14 cellular contexts compared by ENCODE assay signal in the genomic region with DNA sequence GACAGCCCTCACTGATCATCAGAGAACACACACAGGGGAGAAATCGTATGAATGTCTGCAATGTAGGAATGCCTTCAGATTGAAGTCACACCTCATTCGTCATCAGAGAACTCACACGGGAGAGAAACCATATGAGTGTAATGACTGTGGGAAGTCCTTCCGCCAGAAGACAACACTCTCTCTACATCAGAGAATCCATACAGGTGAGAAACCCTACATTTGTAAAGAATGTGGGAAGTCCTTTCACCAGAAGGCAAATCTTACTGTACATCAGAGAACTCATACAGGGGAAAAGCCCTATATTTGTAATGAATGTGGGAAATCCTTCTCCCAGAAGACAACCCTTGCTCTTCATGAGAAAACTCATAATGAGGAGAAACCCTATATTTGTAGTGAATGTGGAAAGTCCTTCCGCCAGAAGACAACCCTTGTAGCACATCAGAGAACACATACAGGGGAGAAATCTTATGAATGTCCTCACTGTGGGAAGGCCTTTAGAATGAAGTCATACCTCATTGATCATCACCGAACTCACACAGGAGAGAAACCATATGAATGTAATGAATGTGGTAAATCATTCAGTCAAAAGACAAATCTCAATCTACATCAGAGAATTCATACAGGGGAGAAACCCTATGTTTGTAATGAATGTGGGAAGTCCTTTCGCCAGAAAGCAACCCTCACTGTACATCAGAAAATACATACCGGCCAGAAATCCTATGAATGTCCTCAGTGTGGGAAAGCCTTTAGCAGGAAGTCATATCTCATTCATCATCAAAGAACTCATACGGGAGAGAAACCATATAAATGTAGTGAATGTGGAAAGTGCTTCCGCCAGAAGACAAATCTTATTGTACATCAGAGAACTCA. TPM values are rescaled to one million over a fixed set of nuclear protein-coding genes. Genes with fewer than 3 reads are reported as not detected.
DNase-seq lines count a peak whose midpoint lies in the region; ATAC-seq, FAIRE-seq and TF ChIP-seq lines count a peak whose summit lies in the region.
"Had no signal": no experiment of that assay in that cellular context is flagged by ENCODE, and none has a peak within 500 bp of the region (broad histone marks: within the 10 kb centered on the region; RNA-seq: fewer than 3 reads in every experiment).

No MANE protein-coding gene starts in this region.

- H3K4me3 ChIP-seq in A673 (ENCODE audit: low read depth, low read length, poor library complexity, severe bottlenecking) (no peak overlapping the region), astrocyte (ENCODE audit: insufficient read depth, low read depth, low read length) (no peak overlapping the region)

- H3K9me3 ChIP-seq in A673 (ENCODE audit: low read depth, low read length, poor library complexity, severe bottlenecking) (peaks cover 67% of the 10 kb centered on the region), astrocyte (ENCODE audit: insufficient read depth, low read depth, low read length) (peaks cover 55% of the 10 kb centered on the region)

- H4K20me1 ChIP-seq in astrocyte (ENCODE audit: insufficient read depth, low read length): no peaks in the 10 kb centered on the region

- no peaks in the 10 kb centered on the region for H3K27me3 Mint-ChIP-seq in astrocyte (ENCODE audit: low read depth, unreplicated experiment)
- H3K27me3 Mint-ChIP-seq: activated B cell treated with CpG ODN at 0.5 μM for 24 hours had no signal

- H2AFZ ChIP-seq in astrocyte (ENCODE audit: low read depth, low read length): no peak overlapping the region

- peaks cover 76% of the 10 kb centered on the region for H3K36me3 Mint-ChIP-seq in astrocyte (ENCODE audit: low read depth, unreplicated experiment)

- FAIRE-seq in astrocyte (lab: Jason Lieb, UNC): peak; percentile 39

- no peak overlapping the region for H3K27ac ChIP-seq in A673 (ENCODE audit: low read depth, low read length, poor library complexity, severe bottlenecking)
- H3K27ac ChIP-seq in astrocyte (ENCODE audit: low read depth, low read length): no peak overlapping the region
- H3K27ac ChIP-seq in caudate nucleus (ENCODE audit: low read depth, low read length): no peak overlapping the region
- H3K27ac ChIP-seq: ascending aorta, KMS-11 had no signal

- no peaks in the 10 kb centered on the region for H3K79me2 ChIP-seq in astrocyte (ENCODE audit: insufficient read depth, low read length)

- no peaks in the 10 kb centered on the region for H3K4me1 Mint-ChIP-seq in astrocyte (ENCODE audit: low read depth, unreplicated experiment)
- H3K4me1 Mint-ChIP-seq: activated B cell treated with CpG ODN at 0.5 μM for 24 hours had no signal

- POLR2A ChIA-PET in A673 (lab: Charles Lee; ENCODE audit: low non-redundant PET): interaction anchor here (0.6 kb wide), 1 partner anchor 21 kb away, joined by 5 read pairs; no protein-coding TSS in a partner anchor

- TF ChIP-seq CTCF in A673 (conservative IDR thresholded peaks at IDR 0.05; ENCODE audit: low read depth, low read length) (no peak), astrocyte (IDR thresholded peaks at IDR 0.05; ENCODE audit: insufficient read depth, low read depth, low read length) (no peak)

- peaks cover 52% of the 10 kb centered on the region for H3K36me3 ChIP-seq in A673 (ENCODE audit: insufficient read depth, low read length, poor library complexity, severe bottlenecking)
- peaks cover 36% of the 10 kb centered on the region for H3K36me3 ChIP-seq in astrocyte (ENCODE audit: insufficient read depth, low read length)

- H3K9me3 Mint-ChIP-seq in astrocyte (ENCODE audit: unreplicated experiment): peaks cover 74% of the 10 kb centered on the region

- H3K4me2 ChIP-seq in astrocyte (ENCODE audit: low read length): no peak overlapping the region
- H3K4me2 ChIP-seq: KMS-11, SK-N-SH had no signal

- ATAC-seq in GM21786 (IDR thresholded peaks at IDR 0.05; ENCODE audit: unreplicated experiment): no peak

- BruUV-seq in A673 (replicated peaks; lab: Mats Ljungman, UMichigan): TSS peak; percentile 24

- no peak overlapping the region for H3K4me3 Mint-ChIP-seq in astrocyte (ENCODE audit: unreplicated experiment)
- H3K4me3 Mint-ChIP-seq: activated B cell treated with CpG ODN at 0.5 μM for 24 hours had no signal

- intact Hi-C loops in A673 (cut with micrococcal nuclease; ENCODE audit: unreplicated experiment): no loop called here

- no peak for DNase-seq in A673 (ENCODE audit: low spot score)
- DNase-seq in ELR (ENCODE audit: low read depth): peak; percentile 8
- DNase-seq in astrocyte (ENCODE audit: low read depth): peak; percentile 10
- peak; percentile 12 for DNase-seq in foreskin melanocyte
- DNase-seq in NCI-H446 (lab: John Stamatoyannopoulos, UW): no peak
- no peak for DNase-seq in NCI-H1048 (lab: John Stamatoyannopoulos, UW)
- no peak for DNase-seq in caudate nucleus (lab: John Stamatoyannopoulos, UW)
- DNase-seq: activated B cell treated with CpG ODN at 0.5 μM for 24 hours; activated T-cell treated with anti-CD3 and anti-CD28 coated beads, Interleukin-2, amount 50 U/mL, for 1 hour; NCI-H2081 treated with DMSO at 0.1 percent for 48 hours; SK-N-SH had no signal

- H3K9ac ChIP-seq in astrocyte (ENCODE audit: low read length): no peak overlapping the region
- H3K9ac ChIP-seq: KMS-11, SK-N-SH had no signal

- no peak overlapping the region for H3K27ac Mint-ChIP-seq in astrocyte (ENCODE audit: unreplicated experiment)
- H3K27ac Mint-ChIP-seq: activated B cell treated with CpG ODN at 0.5 μM for 24 hours had no signal

- H3K27me3 ChIP-seq in A673 (replicated peaks; ENCODE audit: insufficient read depth, low read depth, low read length, poor library complexity): no peaks in the 10 kb centered on the region
- H3K27me3 ChIP-seq in astrocyte (ENCODE audit: insufficient read depth, low read length): no peaks in the 10 kb centered on the region
- H3K27me3 ChIP-seq: ascending aorta had no signal

- no peaks in the 10 kb centered on the region for H3K4me1 ChIP-seq in A673 (ENCODE audit: insufficient read depth, low read length, poor library complexity, severe bottlenecking)
- no peaks in the 10 kb centered on the region for H3K4me1 ChIP-seq in astrocyte (ENCODE audit: insufficient read depth, low read length)
- H3K4me1 ChIP-seq: ascending aorta had no signal

- CTCF ChIA-PET in A673 (lab: Charles Lee): no interaction called here

RNA-seq across cellular contexts. Expression of a gene that starts 32.5 kb away (rescaled TPM):
- total RNA-seq in A673 (2021): 9.6 and 9.9 TPM in 2 replicates
- total RNA-seq in astrocyte: 5.4 and 7.1 TPM in 2 replicates

RNA-seq across cellular contexts. Expression of a gene that starts 52.7 kb away (rescaled TPM):
- total RNA-seq in A673 (2021) (11.8 and 14.7 TPM in 2 replicates), astrocyte (6.2 and 6.6 TPM in 2 replicates)

RNA-seq across cellular contexts. Expression of a gene that starts 53.3 kb away (rescaled TPM):
- total RNA-seq in A673 (2021) (5.5 and 5.6 TPM in 2 replicates), astrocyte (9.3 and 10.2 TPM in 2 replicates)
- total RNA-seq: ascending aorta had no signal

Comparison
In these comparisons a context has a peak if more than half of its experiments do, and no peak if none do; other contexts are left out.
1. DNase-seq: peak in ELR (single experiment), astrocyte (single experiment) and foreskin melanocyte (single experiment); none in A673 (single experiment), NCI-H446 (0 of 2), NCI-H1048 (single experiment) and caudate nucleus (0 of 61).